In genomic region chr5:150489358-150490295, GRCh38 we compare ENCODE assay signal across 9 cellular contexts. TPM values are rescaled to one million over a fixed set of nuclear protein-coding genes. Genes with fewer than 3 reads are reported as not detected.
DNase-seq lines count a peak whose midpoint lies in the region; ATAC-seq, FAIRE-seq and TF ChIP-seq lines count a peak whose summit lies in the region.
"Had no signal": no experiment of that assay in that cellular context is flagged by ENCODE, and none has a peak within 500 bp of the region (broad histone marks: within the 10 kb centered on the region; RNA-seq: fewer than 3 reads in every experiment).

No MANE protein-coding gene starts in this region.

- H3K27me3 ChIP-seq in Caco-2 (replicated peaks; ENCODE audit: control insufficient read depth, insufficient read depth, low read length): no peaks in the 10 kb centered on the region
- no peaks in the 10 kb centered on the region for H3K27me3 ChIP-seq in osteoblast (ENCODE audit: insufficient read depth, low read length)
- no peaks in the 10 kb centered on the region for H3K27me3 ChIP-seq in small intestine (ENCODE audit: control insufficient read depth in 2 of 2, insufficient read depth in 2 of 2, low read length in 2 of 2)

- no peak overlapping the region for H3K4me3 ChIP-seq in Caco-2 (ENCODE audit: low read depth, low read length)
- no peak overlapping the region for H3K4me3 ChIP-seq in choroid plexus epithelial cell (ENCODE audit: low read depth, low read length)
- peak overlapping the region; percentile 96 for H3K4me3 ChIP-seq in osteoblast (ENCODE audit: insufficient read depth, low read length)
- H3K4me3 ChIP-seq in small intestine (ENCODE audit: low read depth in 1 of 2, low read length in 2 of 2): no peak overlapping the region

- 50 to 68% (median 63%) methylated on average over 9 of the region's 9 CpGs for WGBS in small intestine, 3 donors

- POLR2A ChIA-PET in Caco-2 (lab: Charles Lee): no interaction called here

- peaks cover 47% of the 10 kb centered on the region for H3K36me3 Mint-ChIP-seq in Caco-2 (ENCODE audit: insufficient read depth, unreplicated experiment)

- BruUV-seq in Caco-2 (replicated peaks; lab: Mats Ljungman, UMichigan): no TSS peak

- H3K27me3 Mint-ChIP-seq in Caco-2 (ENCODE audit: insufficient read depth, unreplicated experiment): no peaks in the 10 kb centered on the region

- H3K9me3 Mint-ChIP-seq in Caco-2 (ENCODE audit: unreplicated experiment): no peaks in the 10 kb centered on the region

- peaks cover 49% of the 10 kb centered on the region for H4K20me1 ChIP-seq in osteoblast (ENCODE audit: insufficient read depth, low read length)

- no peak for TF ChIP-seq CTCF in Caco-2 (IDR thresholded peaks at IDR 0.05; ENCODE audit: insufficient read depth in 1 of 2, low read depth in 1 of 2, low read length in 1 of 2, severe bottlenecking in 1 of 2, unreplicated experiment in 1 of 2)
- TF ChIP-seq CTCF in choroid plexus epithelial cell (conservative IDR thresholded peaks at IDR 0.05; ENCODE audit: low read depth, low read length): no peak
- TF ChIP-seq CTCF in osteoblast (IDR thresholded peaks at IDR 0.05; ENCODE audit: extremely low read depth, low read depth, low read length): no peak

- peak overlapping the region; percentile 76 for H3K4me2 ChIP-seq in osteoblast (ENCODE audit: insufficient read depth, low read length)

- no peak overlapping the region for H2AFZ ChIP-seq in osteoblast (ENCODE audit: low read length)

- no peak for FAIRE-seq in small intestine (lab: Jason Lieb, UNC)
- FAIRE-seq: endometrium had no signal

- peak; percentile 84 for ATAC-seq in GM21447 (IDR thresholded peaks at IDR 0.05; ENCODE audit: unreplicated experiment)
- ATAC-seq in HG03575 (IDR thresholded peaks at IDR 0.05; ENCODE audit: extremely low read depth, insufficient number of reproducible peaks, low FRiP score, unreplicated experiment): peak; percentile 79

- no peak overlapping the region for H3K4me3 Mint-ChIP-seq in Caco-2 (ENCODE audit: unreplicated experiment)

- H3K27ac ChIP-seq in osteoblast (ENCODE audit: low read depth, low read length) (peak overlapping the region; percentile 91), small intestine (ENCODE audit: low read depth in 1 of 2, low read length in 1 of 2) (peak overlapping the region in 1 of 2 donors; percentile 95)

- intact Hi-C loops in Caco-2 (cut with micrococcal nuclease; ENCODE audit: unreplicated experiment): no loop called here

- no peak for DNase-seq in Caco-2
- peak; percentile 51 for DNase-seq in choroid plexus epithelial cell (ENCODE audit: low read depth)
- DNase-seq in osteoblast (ENCODE audit: insufficient read length, low spot score, missing footprints): peak; percentile 90
- no peak for DNase-seq in small intestine
- DNase-seq in NCI-H1092 treated with DMSO at 0.1 percent for 48 hours (lab: John Stamatoyannopoulos, UW): no peak
- no peak for DNase-seq in retina

- H3K79me2 ChIP-seq in osteoblast (ENCODE audit: insufficient read depth, low read length): peaks cover 92% of the 10 kb centered on the region

- peak overlapping the region; percentile 13 for H3K27ac Mint-ChIP-seq in Caco-2 (ENCODE audit: unreplicated experiment)

- CTCF ChIA-PET in Caco-2 (lab: Charles Lee): interaction anchor here (0.6 to 1.6 kb wide), 3 partner anchors 16 to 1268 kb away, joined by 3 to 5 read pairs (median 4); no protein-coding TSS in a partner anchor

- no peaks in the 10 kb centered on the region for H3K9me3 ChIP-seq in Caco-2
- no peaks in the 10 kb centered on the region for H3K9me3 ChIP-seq in osteoblast (ENCODE audit: low read depth, low read length)
- no peaks in the 10 kb centered on the region for H3K9me3 ChIP-seq in small intestine (ENCODE audit: control insufficient read depth, low read depth)

- H3K36me3 ChIP-seq in Caco-2 (ENCODE audit: control insufficient read depth, insufficient read depth, low read length) (peaks cover 3% of the 10 kb centered on the region; the same call in 1 of the 2 replicates), osteoblast (ENCODE audit: insufficient read depth, low read length) (peaks cover 32% of the 10 kb centered on the region), small intestine (ENCODE audit: control insufficient read depth in 2 of 2, insufficient read depth in 2 of 2, low read length in 2 of 2) (no peaks in the 10 kb centered on the region)

- peaks cover 54% of the 10 kb centered on the region for H3K4me1 Mint-ChIP-seq in Caco-2 (ENCODE audit: low read depth, unreplicated experiment)

- H3K4me1 ChIP-seq in Caco-2: peaks cover 57% of the 10 kb centered on the region
- peaks cover 61% of the 10 kb centered on the region for H3K4me1 ChIP-seq in osteoblast (ENCODE audit: insufficient read depth, low read length)
- H3K4me1 ChIP-seq in small intestine (ENCODE audit: control insufficient read depth in 2 of 2, insufficient read depth in 1 of 2, low read depth in 1 of 2, low read length in 1 of 2): peaks cover 0 to 6% of the 10 kb centered on the region in 2 donors

RNA-seq across cellular contexts. Expression of gene NDST1, which starts 18.3 kb away (rescaled TPM):
- total RNA-seq in Caco-2 (2022) (106 and 110 TPM in 2 replicates), osteoblast (89.9 and 104 TPM in 2 replicates)
- 10 to 100 TPM in 2 of 3 donors, 1 to 10 TPM in 1; 7.4 to 26.2 (median 15.7) TPM for polyA plus RNA-seq in small intestine

RNA-seq across cellular contexts. Expression of gene RPS14, which starts 40.1 kb away (rescaled TPM):
- total RNA-seq in Caco-2 (2022) (2,300 and 2,382 TPM in 2 replicates), osteoblast (1,720 and 2,211 TPM in 2 replicates)
- 1,000 to 10,000 TPM; 2,980 to 5,825 (median 5,408) TPM for polyA plus RNA-seq in small intestine

Comparison
In these comparisons a context has a peak if more than half of its experiments do, and no peak if none do; other contexts are left out.
1. DNase-seq: peak in choroid plexus epithelial cell (single experiment) and osteoblast (single experiment); none in Caco-2 (0 of 2), small intestine (single experiment), NCI-H1092 treated with DMSO at 0.1 percent for 48 hours (single experiment) and retina (single experiment).